Comparison of ENCODE assay signal across 1 cellular context in genomic region chr12:80917651-80918050, GRCh38.
TF ChIP-seq lines count a peak whose summit lies in the region.

No MANE protein-coding gene starts in this region.

TF ChIP-seq in HepG2, 621 proteins besides CTCF, POLR2A, EP300 and RAD21 (continues in another document):
- peak; percentile 45; the same call in 1 of the 2 replicates for TF ChIP-seq FOSL2 (CRISPR knock-in tag; IDR thresholded peaks at IDR 0.05)
- TF ChIP-seq ZNF563 (CRISPR knock-in tag; IDR thresholded peaks at IDR 0.05), result no peak
- peak; percentile 51; the same call in 1 of the 2 replicates for TF ChIP-seq RARA (CRISPR knock-in tag; IDR thresholded peaks at IDR 0.05)
- no peak for TF ChIP-seq TP53 (CRISPR knock-in tag; conservative IDR thresholded peaks at IDR 0.05)
- TF ChIP-seq ERF (CRISPR knock-in tag; IDR thresholded peaks at IDR 0.05), result no peak; the same call in 1 of the 2 replicates
- peak; percentile 42 for TF ChIP-seq ZFY (CRISPR knock-in tag; IDR thresholded peaks at IDR 0.05)
- TF ChIP-seq FOXJ3 (CRISPR knock-in tag; IDR thresholded peaks at IDR 0.05; ENCODE audit: borderline replicate concordance), result 0 out of 2 replicates have a peak, but pooled peaks have one; percentile 47
- TF ChIP-seq ZNF414 (CRISPR knock-in tag; IDR thresholded peaks at IDR 0.05), result no peak
- TF ChIP-seq NR2C2 (CRISPR knock-in tag; IDR thresholded peaks at IDR 0.05; ENCODE audit: borderline replicate concordance), result no peak
- no peak for TF ChIP-seq ZNF431 (CRISPR knock-in tag; IDR thresholded peaks at IDR 0.05; ENCODE audit: borderline replicate concordance, low read depth)
- TF ChIP-seq ZBTB43 (CRISPR knock-in tag; conservative IDR thresholded peaks at IDR 0.05), result 0 out of 2 replicates have a peak, but pooled peaks have one; percentile 49
- peak; percentile 72; the same call in 1 of the 2 replicates for TF ChIP-seq MAX (IDR thresholded peaks at IDR 0.05)
- no peak for TF ChIP-seq TRIM24 (CRISPR knock-in tag; IDR thresholded peaks at IDR 0.05)
- peak; percentile 11; the same call in 1 of the 2 replicates for TF ChIP-seq HNF4A (CRISPR knock-in tag; IDR thresholded peaks at IDR 0.05)
- peak; percentile 70 for TF ChIP-seq BHLHE40 (IDR thresholded peaks at IDR 0.05; ENCODE audit: low read length)
- no peak for TF ChIP-seq MLXIP (CRISPR knock-in tag; IDR thresholded peaks at IDR 0.05; ENCODE audit: borderline replicate concordance)
- TF ChIP-seq ZNF660 (CRISPR knock-in tag; IDR thresholded peaks at IDR 0.05; ENCODE audit: borderline replicate concordance, low read depth), result no peak
- TF ChIP-seq ARID5B (CRISPR knock-in tag; IDR thresholded peaks at IDR 0.05), result peak; percentile 76
- TF ChIP-seq DZIP1 (CRISPR knock-in tag; IDR thresholded peaks at IDR 0.05), result no peak
- TF ChIP-seq ZNF264 (CRISPR knock-in tag; IDR thresholded peaks at IDR 0.05), result no peak
- TF ChIP-seq ZNF205 (CRISPR knock-in tag; IDR thresholded peaks at IDR 0.05), result no peak
- no peak for TF ChIP-seq ZNF34 (CRISPR knock-in tag; IDR thresholded peaks at IDR 0.05; ENCODE audit: borderline replicate concordance)
- no peak for TF ChIP-seq GLI4 (CRISPR knock-in tag; IDR thresholded peaks at IDR 0.05; ENCODE audit: borderline replicate concordance)
- no peak for TF ChIP-seq NFAT5 (CRISPR knock-in tag; IDR thresholded peaks at IDR 0.05)
- TF ChIP-seq POGZ (CRISPR knock-in tag; IDR thresholded peaks at IDR 0.05), result 0 out of 2 replicates have a peak, but pooled peaks have one; percentile 15
- TF ChIP-seq JUND (CRISPR knock-in tag; IDR thresholded peaks at IDR 0.05), result no peak
- no peak for TF ChIP-seq ZNF275 (CRISPR knock-in tag; IDR thresholded peaks at IDR 0.05; ENCODE audit: borderline replicate concordance)
- TF ChIP-seq FOXC1 (CRISPR knock-in tag; IDR thresholded peaks at IDR 0.05; ENCODE audit: borderline replicate concordance), result no peak
- no peak for TF ChIP-seq DR1 (CRISPR knock-in tag; IDR thresholded peaks at IDR 0.05)
- no peak for TF ChIP-seq CC2D1A (CRISPR knock-in tag; IDR thresholded peaks at IDR 0.05)
- TF ChIP-seq ZBTB20 (CRISPR knock-in tag; IDR thresholded peaks at IDR 0.05; ENCODE audit: borderline replicate concordance, low read depth), result no peak
- TF ChIP-seq NFIB (CRISPR knock-in tag; IDR thresholded peaks at IDR 0.05; ENCODE audit: borderline replicate concordance), result no peak
- no peak for TF ChIP-seq CCDC6 (CRISPR knock-in tag; IDR thresholded peaks at IDR 0.05)
- TF ChIP-seq AKAP8 (CRISPR knock-in tag; IDR thresholded peaks at IDR 0.05), result no peak
- peak; percentile 45; the same call in 1 of the 2 replicates for TF ChIP-seq SAP130 (CRISPR knock-in tag; IDR thresholded peaks at IDR 0.05; ENCODE audit: low read depth)
- TF ChIP-seq ZBTB26 (CRISPR knock-in tag; IDR thresholded peaks at IDR 0.05; ENCODE audit: borderline replicate concordance), result no peak
